Comparison of ENCODE assay signal across 13 cellular contexts in genomic region chr12:46210835-46211439, GRCh38. TPM values are rescaled to one million over a fixed set of nuclear protein-coding genes. Genes with fewer than 3 reads are reported as not detected.
DNase-seq lines count a peak whose midpoint lies in the region; ATAC-seq and TF ChIP-seq lines count a peak whose summit lies in the region.
"Had no signal": no experiment of that assay in that cellular context is flagged by ENCODE, and none has a peak within 500 bp of the region (broad histone marks: within the 10 kb centered on the region; RNA-seq: fewer than 3 reads in every experiment).

No MANE protein-coding gene starts in this region.

- peaks cover 86% of the 10 kb centered on the region for H3K36me3 Mint-ChIP-seq in activated CD8-positive, alpha-beta T cell treated with anti-CD3 and anti-CD28 coated beads for 36 hours (ENCODE audit: low read depth)
- peaks cover 40% of the 10 kb centered on the region for H3K36me3 Mint-ChIP-seq in type B pancreatic cell

- POLR2A ChIA-PET in activated CD8-positive, alpha-beta T cell treated with anti-CD3 and anti-CD28 coated beads for 36 hours (lab: Charles Lee), result interaction anchor here (1.0 to 3.7 kb wide), 5 partner anchors 11 to 220 kb away, joined by 3 to 40 read pairs (median 3); partner anchors contain the start of gene SLC38A1

- no peaks in the 10 kb centered on the region for H3K9me3 Mint-ChIP-seq in activated CD8-positive, alpha-beta T cell treated with anti-CD3 and anti-CD28 coated beads for 36 hours
- H3K9me3 Mint-ChIP-seq in type B pancreatic cell, result no peaks in the 10 kb centered on the region

- H3K4me1 ChIP-seq in right atrium auricular region, result peaks cover 0 to 49% of the 10 kb centered on the region in 2 donors
- H3K4me1 ChIP-seq: testis had no signal

- peaks cover 95% of the 10 kb centered on the region for H3K4me1 Mint-ChIP-seq in activated CD8-positive, alpha-beta T cell treated with anti-CD3 and anti-CD28 coated beads for 36 hours (ENCODE audit: low read depth)
- H3K4me1 Mint-ChIP-seq in type B pancreatic cell (ENCODE audit: unreplicated experiment), result peaks cover 20% of the 10 kb centered on the region

- ATAC-seq in Right ventricle myocardium superior (ENCODE audit: poor library complexity) (peak; percentile 32), Right ventricle myocardium inferior (no peak)
- ATAC-seq in activated CD8-positive, alpha-beta T cell treated with anti-CD3 and anti-CD28 coated beads for 36 hours, result no peak
- ATAC-seq: HCT116 had no signal

- CTCF ChIA-PET in activated CD8-positive, alpha-beta T cell treated with anti-CD3 and anti-CD28 coated beads for 36 hours (lab: Charles Lee), result interaction anchor here (1.1 kb wide), 1 partner anchor 22 kb away, joined by 3 read pairs; no protein-coding TSS in a partner anchor

- peak overlapping the region; percentile 61 for H3K4me3 Mint-ChIP-seq in activated CD8-positive, alpha-beta T cell treated with anti-CD3 and anti-CD28 coated beads for 36 hours
- H3K4me3 Mint-ChIP-seq in type B pancreatic cell, result no peak overlapping the region

- no peaks in the 10 kb centered on the region for H3K27me3 Mint-ChIP-seq in activated CD8-positive, alpha-beta T cell treated with anti-CD3 and anti-CD28 coated beads for 36 hours
- H3K27me3 Mint-ChIP-seq in type B pancreatic cell, result no peaks in the 10 kb centered on the region

- TF ChIP-seq CTCF in activated CD8-positive, alpha-beta T cell treated with anti-CD3 and anti-CD28 coated beads for 36 hours (IDR thresholded peaks at IDR 0.05), result no peak
- TF ChIP-seq CTCF in right atrium auricular region (IDR thresholded peaks at IDR 0.05) (no peak), type B pancreatic cell (conservative IDR thresholded peaks at IDR 0.05) (no peak)

- no peak overlapping the region for H3K4me3 ChIP-seq in right atrium auricular region
- H3K4me3 ChIP-seq: testis had no signal

- peak overlapping the region; percentile 97 for H3K27ac Mint-ChIP-seq in activated CD8-positive, alpha-beta T cell treated with anti-CD3 and anti-CD28 coated beads for 36 hours
- H3K27ac Mint-ChIP-seq in type B pancreatic cell, result peak overlapping the region; percentile 47

- DNase-seq in Right ventricle myocardium superior (no peak), Right ventricle myocardium inferior (ENCODE audit: missing footprints) (no peak), right atrium auricular region (ENCODE audit: low spot score) (no peak), type B pancreatic cell (ENCODE audit: extremely low spot score, unreplicated experiment) (no peak), SIG-M5 (lab: John Stamatoyannopoulos, UW) (no peak), H4 (ENCODE audit: low spot score) (no peak), NCI-H748 treated with DMSO at 0.1 percent for 48 hours (lab: John Stamatoyannopoulos, UW) (no peak)
- no peak for DNase-seq in activated CD8-positive, alpha-beta T cell treated with anti-CD3 and anti-CD28 coated beads for 36 hours
- DNase-seq: BE2C, NCI-H2107, testis had no signal

- intact Hi-C loops in Right ventricle myocardium superior (cut with DNase I) (loop anchor here (10.0 kb wide), 1 partner anchor 54 kb away; the partner anchor contains the start of gene SLC38A1), Right ventricle myocardium inferior (cut with DNase I) (loop anchor here (1.0 kb wide), 1 partner anchor 54 kb away; no protein-coding TSS in a partner anchor)
- intact Hi-C loops in activated CD8-positive, alpha-beta T cell treated with anti-CD3 and anti-CD28 coated beads for 36 hours (cut with micrococcal nuclease), result loop anchor here (1.0 to 2.0 kb wide), 2 partner anchors 8 to 56 kb away; no protein-coding TSS in a partner anchor

- no peaks in the 10 kb centered on the region for H3K9me3 ChIP-seq in right atrium auricular region
- H3K9me3 ChIP-seq: BE2C, testis had no signal

- peaks cover 1% of the 10 kb centered on the region for H3K36me3 ChIP-seq in right atrium auricular region

- peak overlapping the region; percentile 64 to 76 for H3K27ac ChIP-seq in right atrium auricular region
- H3K27ac ChIP-seq: parathyroid adenoma, testis had no signal

- no peaks in the 10 kb centered on the region for H3K27me3 ChIP-seq in right atrium auricular region
- H3K27me3 ChIP-seq: BE2C, testis had no signal

RNA-seq across cellular contexts. Expression of gene SLC38A1, which starts 57.9 kb away (rescaled TPM):
- total RNA-seq in Right ventricle myocardium superior (136 TPM), Right ventricle myocardium inferior (140 TPM), right atrium auricular region (100 to 1,000 TPM in 1 of 2 donors, 10 to 100 TPM in 1; 79.6 to 116 TPM), type B pancreatic cell (ENCODE audit: low replicate concordance) (99.8 and 174 TPM in 2 replicates)
- 100 to 1,000 TPM; 167 to 168 TPM for total RNA-seq in activated CD8-positive, alpha-beta T cell treated with anti-CD3 and anti-CD28 coated beads for 36 hours
- 75.5 and 111 TPM in 2 replicates for total RNA-seq in H4 (2014; rRNA removed; shearing (Covaris generic))
